Comparison of ENCODE assay signal across 13 cellular contexts in genomic region chr1:200290010-200290685, GRCh38.
DNase-seq lines count a peak whose midpoint lies in the region; ATAC-seq and TF ChIP-seq lines count a peak whose summit lies in the region.
"Had no signal": no experiment of that assay in that cellular context is flagged by ENCODE, and none has a peak within 500 bp of the region (broad histone marks: within the 10 kb centered on the region; RNA-seq: fewer than 3 reads in every experiment).

No MANE protein-coding gene starts in this region.

- intact Hi-C loops in mammary epithelial cell (cut with micrococcal nuclease) (no loop called here), breast epithelium (cut with DNase I; ENCODE audit: low total_unique reads) (no loop called here), natural killer cell (cut with micrococcal nuclease) (no loop called here)

- 89% methylated on average over 5 of the region's 5 CpGs for WGBS in mammary epithelial cell (ENCODE audit: low coverage, missing lambda C conversion rate)

- H3K4me2 ChIP-seq in mammary epithelial cell (ENCODE audit: insufficient read depth, low read depth, low read length) = no peak overlapping the region

- H2AFZ ChIP-seq in mammary epithelial cell (ENCODE audit: low read depth, low read length) = peak overlapping the region; percentile 2

- H3K9me3 ChIP-seq in mammary epithelial cell (replicated peaks; ENCODE audit: insufficient read depth, low read length) (no peaks in the 10 kb centered on the region), breast epithelium (no peaks in the 10 kb centered on the region)

- H3K9me3 Mint-ChIP-seq in natural killer cell = no peaks in the 10 kb centered on the region

- dilution Hi-C loops in mammary epithelial cell (cut with HindIII; ENCODE audit: low sequenced_read_pairs) = loop anchor here (25.0 kb wide), 1 partner anchor 197 kb away; no protein-coding TSS in a partner anchor

- ATAC-seq in foreskin keratinocyte (peak; percentile 29), natural killer cell (no peak), HG03439 (IDR thresholded peaks at IDR 0.05; ENCODE audit: unreplicated experiment) (no peak)

- BruUV-seq in mammary epithelial cell (replicated peaks; lab: Mats Ljungman, UMichigan) = no TSS peak

- H3K27me3 ChIP-seq in mammary epithelial cell (ENCODE audit: insufficient read depth, low read length) (no peaks in the 10 kb centered on the region), breast epithelium (no peaks in the 10 kb centered on the region), foreskin keratinocyte (no peaks in the 10 kb centered on the region)

- TF ChIP-seq CTCF in mammary epithelial cell (conservative IDR thresholded peaks at IDR 0.05 in 1 of 2, IDR thresholded peaks at IDR 0.05 in 1 of 2; ENCODE audit: extremely low read depth in 1 of 2, insufficient read depth in 1 of 2, low read depth in 1 of 2, low read length in 2 of 2) = no peak
- TF ChIP-seq CTCF in breast epithelium (IDR thresholded peaks at IDR 0.05) = no peak
- no peak for TF ChIP-seq CTCF in foreskin keratinocyte (conservative IDR thresholded peaks at IDR 0.05)
- TF ChIP-seq CTCF in natural killer cell (IDR thresholded peaks at IDR 0.05) = no peak

- H3K4me3 ChIP-seq in mammary epithelial cell (replicated peaks in 1 of 3; ENCODE audit: insufficient read depth in 1 of 3, low read depth in 2 of 3, low read length in 3 of 3) (no peak overlapping the region), breast epithelium (no peak overlapping the region)
- H3K4me3 ChIP-seq: skin epidermis had no signal

- DNase-seq in mammary epithelial cell (no peak), breast epithelium (ENCODE audit: low spot score in 2 of 2) (no peak), RKO (ENCODE audit: low spot score) (peak; percentile 44), foreskin keratinocyte (no peak), natural killer cell (no peak), NCI-H1436 (lab: John Stamatoyannopoulos, UW) (no peak), inferior parietal cortex (ENCODE audit: extremely low spot score) (no peak)
- DNase-seq: activated CD4-positive, alpha-beta T cell treated with anti-CD3 and anti-CD28 coated beads, Interleukin-2, amount 50 U/mL, for 48 hours; head of caudate nucleus; Right ventricle myocardium superior had no signal

- peaks cover 0 to 3% of the 10 kb centered on the region in 2 donors for H3K27me3 Mint-ChIP-seq in natural killer cell (ENCODE audit: low read depth in 2 of 2)
- H3K27me3 Mint-ChIP-seq: activated naive CD8-positive, alpha-beta T cell had no signal

- TF ChIP-seq POLR2A in breast epithelium (IDR thresholded peaks at IDR 0.05) = no peak

- in situ Hi-C loops in mammary epithelial cell (cut with MboI; ENCODE audit: low sequenced_read_pairs in 2 of 2) = loop anchor here in 1 of 2 donors (25.0 kb wide), 1 partner anchor 603 kb away; no protein-coding TSS in a partner anchor

- H3K36me3 ChIP-seq in mammary epithelial cell (ENCODE audit: insufficient read depth, low read length) (no peaks in the 10 kb centered on the region), breast epithelium (no peaks in the 10 kb centered on the region)

- H3K36me3 Mint-ChIP-seq in natural killer cell = no peaks in the 10 kb centered on the region
- H3K36me3 Mint-ChIP-seq: activated naive CD8-positive, alpha-beta T cell had no signal

- H3K27ac Mint-ChIP-seq in natural killer cell = no peak overlapping the region
- H3K27ac Mint-ChIP-seq: activated naive CD8-positive, alpha-beta T cell had no signal

- H3K9ac ChIP-seq in mammary epithelial cell (ENCODE audit: insufficient read depth, low read length) = no peak overlapping the region

- no peaks in the 10 kb centered on the region for H3K4me1 ChIP-seq in mammary epithelial cell (ENCODE audit: insufficient read depth, low read length)
- H3K4me1 ChIP-seq in breast epithelium = no peaks in the 10 kb centered on the region
- H3K4me1 ChIP-seq in foreskin keratinocyte = peaks cover 5% of the 10 kb centered on the region

- CTCF ChIA-PET in mammary epithelial cell (lab: Charles Lee; ENCODE audit: low non-redundant PET) = interaction anchor here (0.6 kb wide), 1 partner anchor 266 kb away, joined by 3 read pairs; no protein-coding TSS in a partner anchor

- H3K4me3 Mint-ChIP-seq in natural killer cell = no peak overlapping the region
- H3K4me3 Mint-ChIP-seq: activated naive CD8-positive, alpha-beta T cell had no signal

- no peaks in the 10 kb centered on the region for H3K79me2 ChIP-seq in mammary epithelial cell (ENCODE audit: insufficient read depth, low read length)

- no peaks in the 10 kb centered on the region for H3K4me1 Mint-ChIP-seq in natural killer cell

- no peaks in the 10 kb centered on the region for H4K20me1 ChIP-seq in mammary epithelial cell (ENCODE audit: insufficient read depth, low read length)

- H3K27ac ChIP-seq in mammary epithelial cell (ENCODE audit: insufficient read depth, low read depth, low read length) (no peak overlapping the region), breast epithelium (no peak overlapping the region), foreskin keratinocyte (no peak overlapping the region)
- H3K27ac ChIP-seq: skin epidermis had no signal
